8 cellular contexts compared by ENCODE assay signal in genomic region chr5:67095346-67095871, GRCh38.
A peak's percentile ranks its signal among the peaks of the same experiment; 100 is the strongest.
DNase-seq lines count a peak whose midpoint lies in the region; ATAC-seq and TF ChIP-seq lines count a peak whose summit lies in the region.

No MANE protein-coding gene starts in this region.

- no peaks in the 10 kb centered on the region for H3K9me2 ChIP-seq in Karpas-422 (replicated peaks; ENCODE audit: insufficient read depth, low read length)

- DNase-seq in NCI-H2029 (lab: John Stamatoyannopoulos, UW) = peak; percentile 76
- peak; percentile 76 for DNase-seq in medulla oblongata (ENCODE audit: extremely low spot score)
- peak; percentile 11 for DNase-seq in thoracic aorta (ENCODE audit: low spot score)
- no peak for DNase-seq in islet precursor cell
- no peak for DNase-seq in effector memory CD4-positive, alpha-beta T cell
- DNase-seq in Karpas-422 = no peak
- no peak for DNase-seq in cerebellar nuclear complex (lab: John Stamatoyannopoulos, UW)

- H3K9ac ChIP-seq in Karpas-422 (ENCODE audit: low read length) = no peak overlapping the region

- H3K27ac ChIP-seq in esophagus (ENCODE audit: low read depth in 2 of 2, low read length in 1 of 2) (peak overlapping the region; percentile 56 to 68), thoracic aorta (peak overlapping the region; percentile 76 to 81), Karpas-422 (ENCODE audit: low read length) (no peak overlapping the region)
- H3K27ac ChIP-seq in effector memory CD4-positive, alpha-beta T cell (ENCODE audit: insufficient read depth, low read length, poor library complexity, severe bottlenecking) = no peak overlapping the region

- H3K27me3 ChIP-seq in esophagus (ENCODE audit: control insufficient read depth in 1 of 2, insufficient read depth in 2 of 2, low read length in 2 of 2) = no peaks in the 10 kb centered on the region
- no peaks in the 10 kb centered on the region for H3K27me3 ChIP-seq in thoracic aorta (replicated peaks; ENCODE audit: insufficient read depth)
- no peaks in the 10 kb centered on the region for H3K27me3 ChIP-seq in effector memory CD4-positive, alpha-beta T cell (replicated peaks; ENCODE audit: control insufficient read depth, insufficient read depth, low read length, poor library complexity, severe bottlenecking)
- H3K27me3 ChIP-seq in Karpas-422 (ENCODE audit: low read length) = no peaks in the 10 kb centered on the region

- peaks cover 0 to 2% of the 10 kb centered on the region in 2 donors for H3K36me3 ChIP-seq in esophagus (ENCODE audit: control insufficient read depth in 2 of 2, insufficient read depth in 2 of 2, low read length in 1 of 2)
- no peaks in the 10 kb centered on the region for H3K36me3 ChIP-seq in thoracic aorta
- H3K36me3 ChIP-seq in effector memory CD4-positive, alpha-beta T cell (ENCODE audit: control insufficient read depth, insufficient read depth, low read length) = no peaks in the 10 kb centered on the region
- H3K36me3 ChIP-seq in Karpas-422 (ENCODE audit: insufficient read depth, low read length) = no peaks in the 10 kb centered on the region

- H3K9me3 ChIP-seq in esophagus (ENCODE audit: control insufficient read depth in 2 of 2, insufficient read depth in 1 of 2, low read depth in 1 of 2, low read length in 1 of 2) = no peaks in the 10 kb centered on the region
- no peaks in the 10 kb centered on the region for H3K9me3 ChIP-seq in thoracic aorta
- no peaks in the 10 kb centered on the region for H3K9me3 ChIP-seq in effector memory CD4-positive, alpha-beta T cell (ENCODE audit: control insufficient read depth, low read length)
- no peaks in the 10 kb centered on the region for H3K9me3 ChIP-seq in Karpas-422 (ENCODE audit: low read length)

- WGBS in esophagus, 2 donors = 24 to 32% methylated on average over 6 of the region's 6 CpGs

- ATAC-seq in thoracic aorta (ENCODE audit: insufficient number of reproducible peaks, low FRiP score, low read depth) = peak; percentile 75

- no peak for TF ChIP-seq CTCF in thoracic aorta (IDR thresholded peaks at IDR 0.05)

- no peaks in the 10 kb centered on the region for H4K20me1 ChIP-seq in Karpas-422 (ENCODE audit: insufficient read depth, low read depth, low read length)

- H3K4me1 ChIP-seq in esophagus (ENCODE audit: control insufficient read depth in 2 of 2, insufficient read depth in 2 of 2, low read length in 1 of 2) (peaks cover 0 to 3% of the 10 kb centered on the region in 2 donors), thoracic aorta (ENCODE audit: control insufficient read depth in 1 of 2, low read depth in 2 of 2) (peaks cover 31 to 56% of the 10 kb centered on the region in 2 donors), Karpas-422 (ENCODE audit: low read length) (no peaks in the 10 kb centered on the region)
- H3K4me1 ChIP-seq in effector memory CD4-positive, alpha-beta T cell (ENCODE audit: control insufficient read depth, insufficient read depth, low read length, poor library complexity, severe bottlenecking) = no peaks in the 10 kb centered on the region

- no peak overlapping the region for H3K4me2 ChIP-seq in Karpas-422 (ENCODE audit: low read depth, low read length, poor library complexity, severe bottlenecking)

- H3K79me2 ChIP-seq in Karpas-422 (ENCODE audit: low read length) = no peaks in the 10 kb centered on the region

- H2AFZ ChIP-seq in Karpas-422 (ENCODE audit: low read length) = no peak overlapping the region

- H3K4me3 ChIP-seq in esophagus (ENCODE audit: low read depth in 1 of 2, low read length in 2 of 2) = no peak overlapping the region
- peak overlapping the region; percentile 59 for H3K4me3 ChIP-seq in thoracic aorta
- no peak overlapping the region for H3K4me3 ChIP-seq in effector memory CD4-positive, alpha-beta T cell (ENCODE audit: insufficient read depth, low read depth, low read length, poor library complexity, severe bottlenecking)
- H3K4me3 ChIP-seq in Karpas-422 (ENCODE audit: low read length) = no peak overlapping the region

Comparison
In these comparisons a context has a peak if more than half of its experiments do, and no peak if none do; other contexts are left out.
1. DNase-seq: peak in NCI-H2029 (single experiment), medulla oblongata (single experiment) and thoracic aorta (single experiment); none in islet precursor cell (single experiment), effector memory CD4-positive, alpha-beta T cell (0 of 3), Karpas-422 (single experiment) and cerebellar nuclear complex (0 of 2).
2. H3K27ac ChIP-seq: peak in esophagus (2 of 2) and thoracic aorta (2 of 2); none in effector memory CD4-positive, alpha-beta T cell (single experiment) and Karpas-422 (single experiment).